Comparison of ENCODE assay signal across 8 cellular contexts in the genomic region with DNA sequence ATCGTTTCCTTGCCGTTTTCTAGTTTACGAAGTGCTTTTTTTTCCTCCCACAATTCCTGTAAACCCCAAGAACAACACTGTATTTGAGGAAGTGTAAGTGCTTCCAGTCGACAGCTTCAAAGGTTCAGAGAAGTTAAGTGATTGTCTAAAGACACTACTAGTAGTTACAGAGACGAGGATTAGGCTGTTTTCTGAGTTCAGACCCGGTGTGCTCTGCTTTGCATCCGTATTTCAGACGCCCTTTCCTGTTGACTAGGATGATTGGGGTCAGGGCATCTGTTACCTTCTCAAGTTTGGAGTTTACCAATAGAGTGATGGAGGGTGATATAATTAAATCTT. TPM values are rescaled to one million over a fixed set of nuclear protein-coding genes. Genes with fewer than 3 reads are reported as not detected.
DNase-seq lines count a peak whose midpoint lies in the region; ATAC-seq and TF ChIP-seq lines count a peak whose summit lies in the region.

No MANE protein-coding gene starts in this region.

- no peak for ATAC-seq in stimulated activated naive CD8-positive, alpha-beta T cell treated with anti-CD3 and anti-CD28 coated beads, Interleukin-15, Interleukin-2, amounts not matched to agents 100 U/mL and 50 U/mL, for 24 hours
- ATAC-seq in body of pancreas: no peak

- no peak for TF ChIP-seq POLR2A in body of pancreas (IDR thresholded peaks at IDR 0.05)

- peaks cover 5 to 15% of the 10 kb centered on the region in 2 donors for H3K36me3 ChIP-seq in body of pancreas (replicated peaks in 1 of 2; ENCODE audit: insufficient read depth in 1 of 2, low read depth in 2 of 2)

- TF ChIP-seq CTCF in body of pancreas (IDR thresholded peaks at IDR 0.05) (no peak), mesothelial cell of epicardium (IDR thresholded peaks at IDR 0.05; ENCODE audit: unreplicated experiment) (no peak)

- intact Hi-C loops in body of pancreas (cut with DNase I): no loop called here

- H3K4me1 ChIP-seq in body of pancreas: peaks cover 22% of the 10 kb centered on the region

- H3K4me3 ChIP-seq in body of pancreas: peak overlapping the region; percentile 39 to 64

- no peaks in the 10 kb centered on the region for H3K27me3 ChIP-seq in body of pancreas

- H3K27ac ChIP-seq in body of pancreas: peak overlapping the region in 2 of 4 donors; percentile 91 to 93

- POLR2A ChIA-PET in HEK293T (lab: Yijun Ruan, JAX): interaction anchor here (0.7 to 1.3 kb wide), 2 partner anchors 18 to 84 kb away, joined by 3 read pairs; partner anchors contain the start of gene SELENOH

- peaks cover 34% of the 10 kb centered on the region for H3K4me1 Mint-ChIP-seq in stimulated activated naive CD8-positive, alpha-beta T cell treated with anti-CD3 and anti-CD28 coated beads, Interleukin-15, Interleukin-2, amounts not matched to agents 100 ng/mL and 50 ng/mL, for 24 hours (ENCODE audit: low read depth)
- peaks cover 19% of the 10 kb centered on the region for H3K4me1 Mint-ChIP-seq in mesothelial cell of epicardium

- no peaks in the 10 kb centered on the region for H3K27me3 Mint-ChIP-seq in stimulated activated naive CD8-positive, alpha-beta T cell treated with anti-CD3 and anti-CD28 coated beads, Interleukin-15, Interleukin-2, amounts not matched to agents 100 ng/mL and 50 ng/mL, for 24 hours
- H3K27me3 Mint-ChIP-seq in mesothelial cell of epicardium (ENCODE audit: low read depth): no peaks in the 10 kb centered on the region

- H3K9me3 ChIP-seq in body of pancreas: no peaks in the 10 kb centered on the region

- CTCF ChIA-PET in HEK293T (lab: Yijun Ruan, JAX): no interaction called here

- H3K4me3 Mint-ChIP-seq in stimulated activated naive CD8-positive, alpha-beta T cell treated with anti-CD3 and anti-CD28 coated beads, Interleukin-15, Interleukin-2, amounts not matched to agents 100 ng/mL and 50 ng/mL, for 24 hours: peak overlapping the region; percentile 97
- peak overlapping the region; percentile 99 for H3K4me3 Mint-ChIP-seq in mesothelial cell of epicardium

- 0% methylated on average over 8 of the region's 8 CpGs for WGBS in body of pancreas, 2 donors

- H3K27ac Mint-ChIP-seq in stimulated activated naive CD8-positive, alpha-beta T cell treated with anti-CD3 and anti-CD28 coated beads, Interleukin-15, Interleukin-2, amounts not matched to agents 100 ng/mL and 50 ng/mL, for 24 hours: peak overlapping the region; percentile 97
- H3K27ac Mint-ChIP-seq in mesothelial cell of epicardium: peak overlapping the region; percentile 97

- peaks cover 35% of the 10 kb centered on the region for H3K36me3 Mint-ChIP-seq in stimulated activated naive CD8-positive, alpha-beta T cell treated with anti-CD3 and anti-CD28 coated beads, Interleukin-15, Interleukin-2, amounts not matched to agents 100 ng/mL and 50 ng/mL, for 24 hours (ENCODE audit: low read depth)
- peaks cover 12% of the 10 kb centered on the region for H3K36me3 Mint-ChIP-seq in mesothelial cell of epicardium

- no peak for DNase-seq in stimulated activated naive CD8-positive, alpha-beta T cell treated with anti-CD3 and anti-CD28 coated beads, Interleukin-15, Interleukin-2, amounts not matched to agents 100 U/mL and 50 U/mL, for 24 hours
- DNase-seq in body of pancreas: no peak
- no peak for DNase-seq in mesothelial cell of epicardium (ENCODE audit: low spot score in 2 of 2, unreplicated experiment in 2 of 2)
- no peak for DNase-seq in HuH-7 (ENCODE audit: low spot score)
- no peak for DNase-seq in HEK293T (ENCODE audit: extremely low spot score)
- DNase-seq in SIG-M5 (lab: John Stamatoyannopoulos, UW): no peak
- no peak for DNase-seq in SK-N-DZ (ENCODE audit: low spot score)

- H3K9me3 Mint-ChIP-seq in stimulated activated naive CD8-positive, alpha-beta T cell treated with anti-CD3 and anti-CD28 coated beads, Interleukin-15, Interleukin-2, amounts not matched to agents 100 ng/mL and 50 ng/mL, for 24 hours: no peaks in the 10 kb centered on the region
- no peaks in the 10 kb centered on the region for H3K9me3 Mint-ChIP-seq in mesothelial cell of epicardium

TF ChIP-seq in HEK293T, 16 proteins besides CTCF, POLR2A, EP300 and RAD21:
- no peak for TF ChIP-seq ZNF384 (IDR thresholded peaks at IDR 0.05)
- no peak for TF ChIP-seq BHLHE40 (IDR thresholded peaks at IDR 0.05; ENCODE audit: borderline replicate concordance)
- no peak for TF ChIP-seq LEF1 (IDR thresholded peaks at IDR 0.05; ENCODE audit: borderline replicate concordance)
- TF ChIP-seq ELF4 (IDR thresholded peaks at IDR 0.05): no peak
- TF ChIP-seq FOXA1 (IDR thresholded peaks at IDR 0.05): no peak
TF ChIP-seq in HEK293T: peak in this region for 0.

RNA-seq across cellular contexts. Expression of gene CLP1, which starts 0.4 kb away (rescaled TPM):
- total RNA-seq in body of pancreas: 1 to 10 TPM; 3.3 to 7.3 TPM
- 18.4 to 19.6 TPM (median 19.5 TPM) in 3 replicates for total RNA-seq in mesothelial cell of epicardium
- 40.8 and 50.6 TPM in 2 replicates for polyA plus RNA-seq in SK-N-DZ (2014; cell fraction: cytosol; rRNA removed)
- 15.8 and 17.1 TPM in 2 replicates for polyA plus RNA-seq in SK-N-DZ (2014; cell fraction: nucleus; rRNA removed)

RNA-seq across cellular contexts. Expression of gene YPEL4, which starts 8.3 kb away (rescaled TPM):
- under 1 TPM in 1 of 2 donors, not detected in 1; 0.26 TPM for total RNA-seq in body of pancreas
- 0.64 to 1.3 TPM (median 1.1 TPM) in 3 replicates for total RNA-seq in mesothelial cell of epicardium
- polyA plus RNA-seq in SK-N-DZ (2014; cell fraction: cytosol; rRNA removed): 0.41 and 0.46 TPM in 2 replicates
- 0.40 and 1.1 TPM in 2 replicates for polyA plus RNA-seq in SK-N-DZ (2014; cell fraction: nucleus; rRNA removed)

RNA-seq across cellular contexts. Expression of gene ZDHHC5, which starts 9.9 kb away (rescaled TPM):
- 10 to 100 TPM; 17.6 to 48.5 TPM for total RNA-seq in body of pancreas
- 53.9 to 57.1 TPM (median 54.2 TPM) in 3 replicates for total RNA-seq in mesothelial cell of epicardium
- polyA plus RNA-seq in SK-N-DZ (2014; cell fraction: cytosol; rRNA removed): 16.8 and 18.5 TPM in 2 replicates
- 19.4 and 21.1 TPM in 2 replicates for polyA plus RNA-seq in SK-N-DZ (2014; cell fraction: nucleus; rRNA removed)

RNA-seq across cellular contexts. Expression of gene MED19, which starts 54.0 kb away (rescaled TPM):
- total RNA-seq in body of pancreas: 10 to 100 TPM; 15.5 to 17.4 TPM
- 19.3 to 19.7 TPM (median 19.6 TPM) in 3 replicates for total RNA-seq in mesothelial cell of epicardium
- 37.4 and 44.3 TPM in 2 replicates for polyA plus RNA-seq in SK-N-DZ (2014; cell fraction: cytosol; rRNA removed)
- 19.7 and 33.4 TPM in 2 replicates for polyA plus RNA-seq in SK-N-DZ (2014; cell fraction: nucleus; rRNA removed)

RNA-seq across cellular contexts. Expression of gene TMX2, which starts 54.4 kb away (rescaled TPM):
- 10 to 100 TPM; 32.9 to 46.8 TPM for total RNA-seq in body of pancreas
- total RNA-seq in mesothelial cell of epicardium: 62.8 to 64.9 TPM (median 63.8 TPM) in 3 replicates
- polyA plus RNA-seq in SK-N-DZ (2014; cell fraction: cytosol; rRNA removed): 146 and 164 TPM in 2 replicates
- 174 and 200 TPM in 2 replicates for polyA plus RNA-seq in SK-N-DZ (2014; cell fraction: nucleus; rRNA removed)
